Comparison of ENCODE assay signal across 13 cellular contexts in genomic region chr9:113885183-113886002, GRCh38. TPM values are rescaled to one million over a fixed set of nuclear protein-coding genes. Genes with fewer than 3 reads are reported as not detected.
DNase-seq lines count a peak whose midpoint lies in the region; FAIRE-seq and TF ChIP-seq lines count a peak whose summit lies in the region.
"Had no signal": no experiment of that assay in that cellular context is flagged by ENCODE, and none has a peak within 500 bp of the region (broad histone marks: within the 10 kb centered on the region; RNA-seq: fewer than 3 reads in every experiment).

No MANE protein-coding gene starts in this region.

- TF ChIP-seq POLR2A in transverse colon (IDR thresholded peaks at IDR 0.05): no peak

- peaks cover 95% of the 10 kb centered on the region for H3K79me2 ChIP-seq in mammary epithelial cell (ENCODE audit: insufficient read depth, low read length)
- H3K79me2 ChIP-seq in H9 (ENCODE audit: insufficient read depth, low read length): peaks cover 7% of the 10 kb centered on the region

- no peak overlapping the region for H2BK20ac ChIP-seq in H9 (ENCODE audit: low read depth, low read length, poor library complexity, severe bottlenecking)

- BruUV-seq in mammary epithelial cell (replicated peaks; lab: Mats Ljungman, UMichigan): TSS peak; percentile 41

- no peak overlapping the region for H2BK15ac ChIP-seq in H9 (ENCODE audit: low read depth, low read length)

- no peak overlapping the region for H2BK5ac ChIP-seq in H9 (ENCODE audit: insufficient read length, low read length)

- H3K23ac ChIP-seq in H9 (ENCODE audit: insufficient read length, low read depth, low read length): no peak overlapping the region

- no peak overlapping the region; the same call in 1 of the 2 replicates for H3K4ac ChIP-seq in H9 (ENCODE audit: low read depth, low read length)

- peak overlapping the region; percentile 61 for H3K9ac ChIP-seq in mammary epithelial cell (ENCODE audit: insufficient read depth, low read length)
- H3K9ac ChIP-seq in H9 (ENCODE audit: extremely low read depth, insufficient read length, low read length): no peak overlapping the region
- H3K9ac ChIP-seq: neural progenitor cell had no signal

- H3K4me3 Mint-ChIP-seq in activated CD4-positive, alpha-beta T cell treated with anti-CD3 and anti-CD28 coated beads, Interleukin-2, amount 10 ng/mL, durations not matched to agents 24 days and 14 days: no peak overlapping the region
- H3K4me3 Mint-ChIP-seq in mesothelial cell of epicardium: no peak overlapping the region
- H3K4me3 Mint-ChIP-seq in H9: no peak overlapping the region
- H3K4me3 Mint-ChIP-seq: neural progenitor cell had no signal

- no peak overlapping the region for H3K27ac Mint-ChIP-seq in activated CD4-positive, alpha-beta T cell treated with anti-CD3 and anti-CD28 coated beads, Interleukin-2, amount 10 ng/mL, durations not matched to agents 24 days and 14 days
- H3K27ac Mint-ChIP-seq in mesothelial cell of epicardium (peak overlapping the region; percentile 88), H9 (peak overlapping the region in 1 of 3 experiments; percentile 69; a peak in 4 of 7 replicates)
- H3K27ac Mint-ChIP-seq: activated naive CD8-positive, alpha-beta T cell treated with anti-CD3 and anti-CD28 coated beads, Interleukin-2, amount 50 U/mL, for 24 hours had no signal

- H3K4me2 ChIP-seq in mammary epithelial cell (ENCODE audit: insufficient read depth, low read depth, low read length) (peak overlapping the region; percentile 95), H9 (ENCODE audit: insufficient read depth, insufficient read length, low read length) (no peak overlapping the region)

- no peak for FAIRE-seq in urothelium cell line (lab: Jason Lieb, UNC)

- H3T11ph ChIP-seq in H9 (ENCODE audit: low read length): no peak overlapping the region

- H3K4me1 Mint-ChIP-seq in activated CD4-positive, alpha-beta T cell treated with anti-CD3 and anti-CD28 coated beads, Interleukin-2, amount 10 ng/mL, durations not matched to agents 24 days and 14 days: peaks cover 11% of the 10 kb centered on the region
- H3K4me1 Mint-ChIP-seq in mesothelial cell of epicardium (peaks cover 50% of the 10 kb centered on the region), H9 (peaks cover 50 to 52% of the 10 kb centered on the region in 2 experiments)

- H3K23me2 ChIP-seq in H9 (ENCODE audit: insufficient read length, low read depth, low read length, poor library complexity, severe bottlenecking): no peaks in the 10 kb centered on the region

- CTCF ChIA-PET in mammary epithelial cell (lab: Charles Lee; ENCODE audit: low non-redundant PET): no interaction called here

- H4K8ac ChIP-seq in H9 (replicated peaks; ENCODE audit: insufficient read length, low read depth, low read length): no peak overlapping the region

- H3K36me3 ChIP-seq in mammary epithelial cell (ENCODE audit: insufficient read depth, low read length): no peaks in the 10 kb centered on the region
- H3K36me3 ChIP-seq in transverse colon: no peaks in the 10 kb centered on the region

- H3K4me1 ChIP-seq in mammary epithelial cell (ENCODE audit: insufficient read depth, low read length) (peaks cover 27% of the 10 kb centered on the region), transverse colon (peaks cover 0 to 45% (median 3%) of the 10 kb centered on the region in 4 donors), H9 (ENCODE audit: insufficient read depth, low read length) (peaks cover 6% of the 10 kb centered on the region; the same call in 1 of the 2 replicates)

- H2BK12ac ChIP-seq in H9 (ENCODE audit: insufficient read length, low read depth, low read length): no peak overlapping the region

- TF ChIP-seq CTCF in mammary epithelial cell (conservative IDR thresholded peaks at IDR 0.05 in 1 of 2, IDR thresholded peaks at IDR 0.05 in 1 of 2; ENCODE audit: extremely low read depth in 1 of 2, insufficient read depth in 1 of 2, low read depth in 1 of 2, low read length in 2 of 2): no peak
- no peak for TF ChIP-seq CTCF in mesothelial cell of epicardium (IDR thresholded peaks at IDR 0.05; ENCODE audit: unreplicated experiment)
- TF ChIP-seq CTCF in transverse colon (IDR thresholded peaks at IDR 0.05): no peak
- no peak for TF ChIP-seq CTCF in H9 (conservative IDR thresholded peaks at IDR 0.05)

- no peak overlapping the region for H3K56ac ChIP-seq in H9 (ENCODE audit: insufficient read length, low read depth, low read length)

- H3K18ac ChIP-seq in H9 (ENCODE audit: insufficient read length, low read depth, low read length): no peak overlapping the region

- H3K27ac ChIP-seq in mammary epithelial cell (ENCODE audit: insufficient read depth, low read depth, low read length) (peak overlapping the region; percentile 65), transverse colon (peak overlapping the region; percentile 17 to 64 (median 38)), H9 (ENCODE audit: insufficient read length, low read depth, low read length) (no peak overlapping the region)

- H3K27me3 Mint-ChIP-seq in activated CD4-positive, alpha-beta T cell treated with anti-CD3 and anti-CD28 coated beads, Interleukin-2, amount 10 ng/mL, durations not matched to agents 24 days and 14 days: peaks cover 7% of the 10 kb centered on the region
- H3K27me3 Mint-ChIP-seq in mesothelial cell of epicardium (ENCODE audit: low read depth) (no peaks in the 10 kb centered on the region), H9 (ENCODE audit: low read depth) (no peaks in the 10 kb centered on the region)

- H3K9me3 Mint-ChIP-seq in activated CD4-positive, alpha-beta T cell treated with anti-CD3 and anti-CD28 coated beads, Interleukin-2, amount 10 ng/mL, durations not matched to agents 24 days and 14 days: peaks cover 8% of the 10 kb centered on the region
- H3K9me3 Mint-ChIP-seq in mesothelial cell of epicardium (peaks cover 11% of the 10 kb centered on the region), H9 (peaks cover under 1 to 9% of the 10 kb centered on the region in 2 experiments; a peak in 4 of 5 replicates)
- H3K9me3 Mint-ChIP-seq: activated naive CD8-positive, alpha-beta T cell treated with anti-CD3 and anti-CD28 coated beads, Interleukin-2, amount 50 U/mL, for 24 hours had no signal

- H4K5ac ChIP-seq in H9 (ENCODE audit: insufficient read length, low read depth, low read length): no peak overlapping the region

- H4K91ac ChIP-seq in H9 (ENCODE audit: insufficient read length, low read depth, low read length): no peak overlapping the region

- peak; percentile 51 for DNase-seq in activated CD4-positive, alpha-beta T cell treated with anti-CD3 and anti-CD28 coated beads, Interleukin-2, amount 10 ng/mL, durations not matched to agents 24 days and 14 days
- DNase-seq in activated CD4-positive, alpha-beta T cell treated with anti-CD3 and anti-CD28 coated beads, Interleukin-2, amount 50 U/mL, for 4 hours: no peak
- DNase-seq in mammary epithelial cell: no peak
- DNase-seq in mesothelial cell of epicardium (ENCODE audit: low spot score in 2 of 2, unreplicated experiment in 2 of 2): no peak
- no peak for DNase-seq in transverse colon
- no peak for DNase-seq in urothelium cell line (ENCODE audit: low spot score)
- DNase-seq in GM19240 (ENCODE audit: insufficient read length, low spot score): no peak
- no peak for DNase-seq in H9
- DNase-seq: ACHN; activated CD8-positive, alpha-beta T cell treated with anti-CD3 and anti-CD28 coated beads, Interleukin-2, amount 10 ng/mL, durations not matched to agents 7 days and 5 days; activated naive CD8-positive, alpha-beta T cell treated with anti-CD3 and anti-CD28 coated beads, Interleukin-2, amount 50 U/mL, for 24 hours; NCI-H1417 had no signal

- H3K36me3 Mint-ChIP-seq in activated CD4-positive, alpha-beta T cell treated with anti-CD3 and anti-CD28 coated beads, Interleukin-2, amount 10 ng/mL, durations not matched to agents 24 days and 14 days (ENCODE audit: low read depth): no peaks in the 10 kb centered on the region
- H3K36me3 Mint-ChIP-seq in mesothelial cell of epicardium (peaks cover 15% of the 10 kb centered on the region), H9 (ENCODE audit: insufficient read depth in 1 of 3, low read depth in 3 of 3) (peaks cover 12 to 15% (median 14%) of the 10 kb centered on the region in 3 experiments)

- H3K14ac ChIP-seq in H9 (ENCODE audit: insufficient read depth, low read length): no peak overlapping the region

- dilution Hi-C loops in mammary epithelial cell (cut with HindIII; ENCODE audit: low sequenced_read_pairs): no loop called here

- 61% methylated on average over 8 of the region's 8 CpGs for WGBS in mammary epithelial cell (ENCODE audit: low coverage, missing lambda C conversion rate)
- WGBS in transverse colon (ENCODE audit: low coverage in 1 of 2), 2 donors: 66 to 78% methylated on average over 7 to 8 of the region's 8 CpGs
- WGBS in H9 (ENCODE audit: extremely low coverage, insufficient read length, low lambda C conversion rate): no CpG with 5 or more reads among the region's 8 CpGs

- no peak overlapping the region for H2AK5ac ChIP-seq in H9 (ENCODE audit: insufficient read length, low read length)

- H4K20me1 ChIP-seq in mammary epithelial cell (ENCODE audit: insufficient read depth, low read length) (no peaks in the 10 kb centered on the region), H9 (ENCODE audit: control insufficient read depth, insufficient read depth, insufficient read length) (no peaks in the 10 kb centered on the region)

- H3K4me3 ChIP-seq in mammary epithelial cell (replicated peaks in 1 of 3; ENCODE audit: insufficient read depth in 1 of 3, low read depth in 2 of 3, low read length in 3 of 3) (peak overlapping the region in 1 of 3 experiments; percentile 46), transverse colon (peak overlapping the region in 1 of 4 donors; percentile 42)
- H3K4me3 ChIP-seq: neural progenitor cell had no signal

- TF ChIP-seq EP300 in transverse colon (IDR thresholded peaks at IDR 0.05; ENCODE audit: low read depth): no peak

- no peak overlapping the region for H2BK120ac ChIP-seq in H9 (ENCODE audit: low read depth, low read length, poor library complexity, severe bottlenecking)

- in situ Hi-C loops in mammary epithelial cell (cut with MboI; ENCODE audit: low sequenced_read_pairs in 2 of 2): no loop called here
- in situ Hi-C loops in transverse colon (cut with MboI; ENCODE audit: low pct_ligation_motif_present in 1 of 4, low pct_unique_long_range_greater_than_20kb in 1 of 4, low sequenced_read_pairs in 3 of 4): no loop called here

- H3K79me1 ChIP-seq in H9 (ENCODE audit: insufficient read depth, low read depth, low read length, poor library complexity, severe bottlenecking): peaks cover 18% of the 10 kb centered on the region

- no peak overlapping the region for H2AFZ ChIP-seq in mammary epithelial cell (ENCODE audit: low read depth, low read length)
- H2AFZ ChIP-seq in H9 (ENCODE audit: low read length): no peak overlapping the region
- H2AFZ ChIP-seq: neural progenitor cell had no signal

- intact Hi-C loops in activated CD4-positive, alpha-beta T cell treated with anti-CD3 and anti-CD28 coated beads, Interleukin-2, amount 10 ng/mL, durations not matched to agents 24 days and 14 days (cut with micrococcal nuclease): no loop called here
- intact Hi-C loops in mammary epithelial cell (cut with micrococcal nuclease): loop anchor here (2.0 kb wide), 1 partner anchor 77 kb away; no protein-coding TSS in a partner anchor
- intact Hi-C loops in transverse colon (cut with DNase I; ENCODE audit: low total_unique reads): no loop called here

- H3K27me3 ChIP-seq in mammary epithelial cell (ENCODE audit: insufficient read depth, low read length): no peaks in the 10 kb centered on the region
- H3K27me3 ChIP-seq in transverse colon: no peaks in the 10 kb centered on the region
- H3K27me3 ChIP-seq in H9 (ENCODE audit: insufficient read depth, low read length): no peaks in the 10 kb centered on the region
- H3K27me3 ChIP-seq: neural progenitor cell had no signal

- no peaks in the 10 kb centered on the region for H3K9me3 ChIP-seq in mammary epithelial cell (replicated peaks; ENCODE audit: insufficient read depth, low read length)
- peaks cover 0 to 3% of the 10 kb centered on the region in 2 donors for H3K9me3 ChIP-seq in transverse colon
- no peaks in the 10 kb centered on the region for H3K9me3 ChIP-seq in H9 (ENCODE audit: control insufficient read depth, low read depth, low read length)

RNA-seq across cellular contexts. Expression of gene ZNF618, which starts 9.3 kb away (rescaled TPM):
- 0.14 and 0.19 TPM in 2 replicates for total RNA-seq in activated CD4-positive, alpha-beta T cell treated with anti-CD3 and anti-CD28 coated beads, Interleukin-2, amount 10 ng/mL, durations not matched to agents 24 days and 14 days
- total RNA-seq in mammary epithelial cell (10 to 100 TPM; 18.0 to 19.6 TPM), mesothelial cell of epicardium (78.4 to 83.9 TPM (median 78.9 TPM) in 3 replicates), transverse colon (1 to 10 TPM; 2.2 to 8.6 (median 4.0) TPM), H9 (2021) (13.6 and 16.3 TPM in 2 replicates)
- polyA plus RNA-seq in mammary epithelial cell: 8.0 TPM
- polyA minus RNA-seq in mammary epithelial cell: 18.9 TPM
